ENCODE assay signal across 15 cellular contexts in genomic region chr7:1288996-1289551, GRCh38. TPM values are rescaled to one million over a fixed set of nuclear protein-coding genes. Genes with fewer than 3 reads are reported as not detected.
"Had no signal": no experiment of that assay in that cellular context is flagged by ENCODE, and none has a peak within 500 bp of the region (broad histone marks: within the 10 kb centered on the region; RNA-seq: fewer than 3 reads in every experiment).

No MANE protein-coding gene starts in this region.

- DNase-seq: activated CD4-positive, alpha-beta T cell treated with anti-CD3 and anti-CD28 coated beads, Interleukin-2, amount 10 ng/mL, durations not matched to agents 24 days and 14 days; activated naive CD4-positive, alpha-beta T cell treated with anti-CD3 and anti-CD28 coated beads, Interleukin-2, amount 10 ng/mL, durations not matched to agents 7 days and 5 days; adrenal gland; cerebellar nuclear complex; retina; stimulated activated naive B cell treated with anti-CD40 and anti-IgM and Interleukin-4, amounts not matched to agents 10 μg/mL and 1 μg/mL and 100 μg/mL, for 72 hours; T-helper 1 cell; transverse colon had no signal

- H3K36me3 Mint-ChIP-seq: activated naive CD4-positive, alpha-beta T cell treated with anti-CD3 and anti-CD28 coated beads, Interleukin-2, amount 10 ng/mL, durations not matched to agents 7 days and 5 days had no signal

- H3K36me3 ChIP-seq: adrenal gland, transverse colon had no signal

- H3K27ac Mint-ChIP-seq: activated CD4-positive, alpha-beta T cell treated with anti-CD3 and anti-CD28 coated beads, Interleukin-2, amount 10 ng/mL, durations not matched to agents 24 days and 14 days; activated naive CD4-positive, alpha-beta T cell treated with anti-CD3 and anti-CD28 coated beads, Interleukin-2, amount 10 ng/mL, durations not matched to agents 7 days and 5 days; activated T-helper 1 cell treated with anti-CD3 and anti-CD28 coated beads, Interleukin-12 subunit alpha, Interleukin-12 subunit beta, Interleukin-2, Interleukin-4 antibody, amounts not matched to agents 30 ng/mL and 10 ng/mL and 1 ng/mL, durations not matched to agents 14 hours and 24 hours and 36 hours; stimulated activated naive B cell treated with anti-CD40 and anti-IgM and Interleukin-4, amounts not matched to agents 10 μg/mL and 1 μg/mL and 100 μg/mL, for 72 hours had no signal

- H3K79me2 ChIP-seq: parathyroid adenoma had no signal

- H3K9ac ChIP-seq: parathyroid adenoma had no signal

- H3K4me3 Mint-ChIP-seq: activated CD4-positive, alpha-beta T cell treated with anti-CD3 and anti-CD28 coated beads, Interleukin-2, amount 10 ng/mL, durations not matched to agents 24 days and 14 days; activated naive CD4-positive, alpha-beta T cell treated with anti-CD3 and anti-CD28 coated beads, Interleukin-2, amount 10 ng/mL, durations not matched to agents 7 days and 5 days; activated T-helper 1 cell treated with anti-CD3 and anti-CD28 coated beads, Interleukin-12 subunit alpha, Interleukin-12 subunit beta, Interleukin-2, Interleukin-4 antibody, amounts not matched to agents 30 ng/mL and 10 ng/mL and 1 ng/mL, durations not matched to agents 14 hours and 24 hours and 36 hours had no signal

- H3K9me3 ChIP-seq: adrenal gland, transverse colon had no signal

- H3K4me1 ChIP-seq: adrenal gland, parathyroid adenoma had no signal

- ATAC-seq: left lobe of liver had no signal

- H3K9me3 Mint-ChIP-seq: activated CD4-positive, alpha-beta T cell treated with anti-CD3 and anti-CD28 coated beads, Interleukin-2, amount 10 ng/mL, durations not matched to agents 24 days and 14 days; activated naive CD4-positive, alpha-beta T cell treated with anti-CD3 and anti-CD28 coated beads, Interleukin-2, amount 10 ng/mL, durations not matched to agents 7 days and 5 days; activated T-helper 1 cell treated with anti-CD3 and anti-CD28 coated beads, Interleukin-12 subunit alpha, Interleukin-12 subunit beta, Interleukin-2, Interleukin-4 antibody, amounts not matched to agents 30 ng/mL and 10 ng/mL and 1 ng/mL, durations not matched to agents 14 hours and 24 hours and 36 hours; stimulated activated naive B cell treated with anti-CD40 and anti-IgM and Interleukin-4, amounts not matched to agents 10 μg/mL and 1 μg/mL and 100 μg/mL, for 72 hours had no signal

- H3K4me1 Mint-ChIP-seq: activated CD4-positive, alpha-beta T cell treated with anti-CD3 and anti-CD28 coated beads, Interleukin-2, amount 10 ng/mL, durations not matched to agents 24 days and 14 days had no signal

- H3K27ac ChIP-seq: adrenal gland, parathyroid adenoma had no signal

RNA-seq across cellular contexts. Expression of gene UNCX, which starts 56.4 kb away (rescaled TPM):
- total RNA-seq: activated CD4-positive, alpha-beta T cell treated with anti-CD3 and anti-CD28 coated beads, Interleukin-2, amount 10 ng/mL, durations not matched to agents 24 days and 14 days; activated T-helper 1 cell treated with anti-CD3 and anti-CD28 coated beads, Interleukin-12 subunit alpha, Interleukin-12 subunit beta, Interleukin-2, Interleukin-4 antibody, amounts not matched to agents 30 ng/mL and 10 ng/mL and 1 ng/mL, durations not matched to agents 14 hours and 24 hours and 36 hours; adrenal gland; dermis blood vessel endothelial cell; glomerular endothelial cell; left lobe of liver; smooth muscle cell; transverse colon had no signal
- polyA plus RNA-seq: adrenal gland, esophagus, smooth muscle cell had no signal
